ENCODE assay signal across 8 cellular contexts in the genomic region with DNA sequence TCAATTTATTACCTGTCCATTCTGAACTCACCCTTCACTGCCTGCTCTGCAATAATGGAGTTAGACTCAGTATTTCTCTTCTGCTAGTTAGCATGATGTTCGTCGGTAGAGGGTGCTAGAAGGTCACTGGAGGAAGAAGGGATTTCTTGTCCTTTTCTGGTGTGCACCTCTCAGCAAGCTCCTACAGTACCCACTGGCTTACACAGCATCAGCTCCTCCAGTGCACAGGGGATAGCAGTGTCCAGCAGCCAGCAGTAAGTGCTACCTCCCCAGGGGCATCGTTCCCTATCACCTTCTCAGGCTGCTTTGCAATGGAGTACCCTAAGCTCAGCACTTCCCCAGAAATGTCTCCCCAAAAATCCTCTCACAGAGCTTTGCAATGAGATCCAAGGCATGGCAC. TPM values are rescaled to one million over a fixed set of nuclear protein-coding genes. Genes with fewer than 3 reads are reported as not detected.
DNase-seq lines count a peak whose midpoint lies in the region; ATAC-seq lines count a peak whose summit lies in the region.

No MANE protein-coding gene starts in this region.

- in situ Hi-C loops in G401 (cut with HindIII; ENCODE audit: low sequenced_read_pairs): no loop called here

- ATAC-seq in HG03280 (IDR thresholded peaks at IDR 0.05; ENCODE audit: unreplicated experiment): peak; percentile 56
- ATAC-seq in left lobe of liver: peak; percentile 88
- ATAC-seq in HG03135 (IDR thresholded peaks at IDR 0.05; ENCODE audit: unreplicated experiment): no peak
- ATAC-seq in HG03025 (IDR thresholded peaks at IDR 0.05; ENCODE audit: low FRiP score, unreplicated experiment): no peak

- DNase-seq in G401 (ENCODE audit: low spot score): peak; percentile 21
- DNase-seq in UCSD-AML1 (lab: John Stamatoyannopoulos, UW; ENCODE audit: unreplicated experiment): peak; percentile 47
- no peak for DNase-seq in left lobe of liver (ENCODE audit: low spot score)
- no peak for DNase-seq in stimulated activated naive CD4-positive, alpha-beta T cell treated with Interleukin-2 at 50 U/mL for 16 hours (lab: John Stamatoyannopoulos, UW)
- DNase-seq in HK-2 (ENCODE audit: unreplicated experiment): no peak

RNA-seq across cellular contexts. Expression of gene APC, which starts 45.9 kb away (rescaled TPM):
- 16.9 and 21.6 TPM in 2 replicates for total RNA-seq in G401 (2014; rRNA removed; shearing (Covaris generic))
- total RNA-seq in left lobe of liver: 18.9 TPM

Comparison
In these comparisons a context has a peak if more than half of its experiments do, and no peak if none do; other contexts are left out.
1. DNase-seq: peak in G401 (single experiment) and UCSD-AML1 (single experiment); none in left lobe of liver (single experiment), stimulated activated naive CD4-positive, alpha-beta T cell treated with Interleukin-2 at 50 U/mL for 16 hours (single experiment) and HK-2 (single experiment).
2. ATAC-seq: peak in HG03280 (single experiment) and left lobe of liver (single experiment); none in HG03135 (single experiment) and HG03025 (single experiment).